ENCODE assay signal across 26 cellular contexts in genomic region chr10:113446739-113447138, GRCh38.
"Had no signal": no experiment of that assay in that cellular context is flagged by ENCODE, and none has a peak within 500 bp of the region (broad histone marks: within the 10 kb centered on the region; RNA-seq: fewer than 3 reads in every experiment).

No MANE protein-coding gene starts in this region.

- H3K27ac Mint-ChIP-seq: effector memory CD8-positive, alpha-beta T cell; memory B cell; mesothelial cell of epicardium; naive thymus-derived CD4-positive, alpha-beta T cell; nephron; neural progenitor cell; stimulated activated naive B cell treated with anti-CD40 and anti-IgM and Interleukin-4, amounts not matched to agents 10 μg/mL and 1 μg/mL and 100 μg/mL, for 72 hours; stimulated activated naive CD8-positive, alpha-beta T cell treated with anti-CD3 and anti-CD28 coated beads, Interleukin-15, Interleukin-2, amounts not matched to agents 100 ng/mL and 50 ng/mL, for 24 hours had no signal

- H3K36me3 ChIP-seq: gastroesophageal sphincter, heart left ventricle, neural progenitor cell, prostate gland, right atrium auricular region, thoracic aorta, transverse colon, upper lobe of right lung, uterus had no signal

- H3K4me3 ChIP-seq: gastroesophageal sphincter, heart left ventricle, lung, neural progenitor cell, prostate gland, right atrium auricular region, skin epidermis, thoracic aorta, transverse colon, upper lobe of right lung, uterus had no signal

- H3K4me1 ChIP-seq: foreskin keratinocyte, gastroesophageal sphincter, prostate gland, right atrium auricular region, upper lobe of right lung, uterus had no signal

- H3K4me1 Mint-ChIP-seq: memory B cell; mesothelial cell of epicardium; nephron; stimulated activated naive B cell treated with anti-CD40 and anti-IgM and Interleukin-4, amounts not matched to agents 10 μg/mL and 1 μg/mL and 100 μg/mL, for 72 hours had no signal

- H3K9me3 Mint-ChIP-seq: effector memory CD8-positive, alpha-beta T cell; memory B cell; mesothelial cell of epicardium; naive thymus-derived CD4-positive, alpha-beta T cell; nephron; neural progenitor cell; stimulated activated naive CD8-positive, alpha-beta T cell treated with anti-CD3 and anti-CD28 coated beads, Interleukin-15, Interleukin-2, amounts not matched to agents 100 ng/mL and 50 ng/mL, for 24 hours had no signal

- DNase-seq: cerebellar nuclear complex; cortex of kidney; effector memory CD8-positive, alpha-beta T cell; foreskin keratinocyte; heart left ventricle; hippocampal formation; left cardiac atrium; left ventricle myocardium superior; naive thymus-derived CD4-positive, alpha-beta T cell; stimulated activated CD4-positive, alpha-beta T cell treated with anti-CD3 and anti-CD28 coated beads, Interleukin-15, amount 100 ng/mL, for 24 hours; stimulated activated CD4-positive, alpha-beta T cell treated with anti-CD3 and anti-CD28 coated beads, Interleukin-2, amount 100 ng/mL, for 48 hours; stimulated activated naive B cell treated with anti-CD40 and anti-IgM and Interleukin-4, amounts not matched to agents 10 μg/mL and 1 μg/mL and 100 μg/mL, for 72 hours; transverse colon; upper lobe of right lung; uterus had no signal

- H3K36me3 Mint-ChIP-seq: memory B cell; mesothelial cell of epicardium; naive thymus-derived CD4-positive, alpha-beta T cell; neural progenitor cell; stimulated activated naive B cell treated with anti-CD40 and anti-IgM and Interleukin-4, amounts not matched to agents 10 μg/mL and 1 μg/mL and 100 μg/mL, for 72 hours had no signal

- H3K4me3 Mint-ChIP-seq: effector memory CD8-positive, alpha-beta T cell; memory B cell; mesothelial cell of epicardium; naive thymus-derived CD4-positive, alpha-beta T cell; nephron; neural progenitor cell; stimulated activated naive B cell treated with anti-CD40 and anti-IgM and Interleukin-4, amounts not matched to agents 10 μg/mL and 1 μg/mL and 100 μg/mL, for 72 hours; stimulated activated naive CD8-positive, alpha-beta T cell treated with anti-CD3 and anti-CD28 coated beads, Interleukin-15, Interleukin-2, amounts not matched to agents 100 ng/mL and 50 ng/mL, for 24 hours had no signal

- ATAC-seq: effector memory CD8-positive, alpha-beta T cell; foreskin keratinocyte; gastroesophageal sphincter; heart left ventricle; left cardiac atrium; left ventricle myocardium superior; naive thymus-derived CD4-positive, alpha-beta T cell; stimulated activated naive B cell treated with anti-CD40 and anti-IgM and Interleukin-4, amounts not matched to agents 10 μg/mL and 1 μg/mL and 100 μg/mL, for 72 hours; upper lobe of right lung had no signal

- H3K9me3 ChIP-seq: gastroesophageal sphincter, heart left ventricle, prostate gland, right atrium auricular region, thoracic aorta, transverse colon, upper lobe of right lung, uterus had no signal
